ENCODE assay signal across 8 cellular contexts in the genomic region with DNA sequence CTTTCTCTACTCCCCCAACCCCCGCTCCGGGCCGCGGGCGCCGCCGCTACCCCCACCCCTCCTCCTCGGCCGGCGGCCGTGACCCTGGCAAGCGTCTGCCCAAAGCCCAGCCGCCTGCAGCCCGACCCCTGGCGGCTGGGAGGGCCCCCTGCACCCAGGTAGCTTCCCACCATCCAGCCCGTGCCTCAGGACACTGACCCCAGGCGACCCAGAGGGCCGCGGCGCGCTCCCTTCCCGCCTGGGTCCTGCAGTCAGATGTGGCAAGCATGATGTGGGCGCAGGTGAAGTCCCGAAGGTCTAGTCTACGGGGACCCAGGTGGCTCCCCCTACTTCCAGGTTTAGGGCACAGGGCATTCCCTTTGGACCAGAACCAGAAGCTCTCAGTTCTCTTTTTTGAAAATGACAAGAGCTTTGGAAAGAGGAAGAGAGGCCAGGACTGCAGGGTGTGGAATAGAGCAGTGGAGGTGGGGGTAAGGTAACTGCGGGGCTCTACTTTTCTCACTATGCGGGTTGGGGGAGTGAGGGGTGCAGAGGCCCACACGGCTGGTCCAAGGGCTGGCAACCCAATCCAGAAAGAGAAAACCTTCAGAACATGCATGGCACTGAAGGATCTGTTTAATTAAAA. TPM values are rescaled to one million over a fixed set of nuclear protein-coding genes. Genes with fewer than 3 reads are reported as not detected.
DNase-seq lines count a peak whose midpoint lies in the region; ATAC-seq and TF ChIP-seq lines count a peak whose summit lies in the region.

A gene with protein sequence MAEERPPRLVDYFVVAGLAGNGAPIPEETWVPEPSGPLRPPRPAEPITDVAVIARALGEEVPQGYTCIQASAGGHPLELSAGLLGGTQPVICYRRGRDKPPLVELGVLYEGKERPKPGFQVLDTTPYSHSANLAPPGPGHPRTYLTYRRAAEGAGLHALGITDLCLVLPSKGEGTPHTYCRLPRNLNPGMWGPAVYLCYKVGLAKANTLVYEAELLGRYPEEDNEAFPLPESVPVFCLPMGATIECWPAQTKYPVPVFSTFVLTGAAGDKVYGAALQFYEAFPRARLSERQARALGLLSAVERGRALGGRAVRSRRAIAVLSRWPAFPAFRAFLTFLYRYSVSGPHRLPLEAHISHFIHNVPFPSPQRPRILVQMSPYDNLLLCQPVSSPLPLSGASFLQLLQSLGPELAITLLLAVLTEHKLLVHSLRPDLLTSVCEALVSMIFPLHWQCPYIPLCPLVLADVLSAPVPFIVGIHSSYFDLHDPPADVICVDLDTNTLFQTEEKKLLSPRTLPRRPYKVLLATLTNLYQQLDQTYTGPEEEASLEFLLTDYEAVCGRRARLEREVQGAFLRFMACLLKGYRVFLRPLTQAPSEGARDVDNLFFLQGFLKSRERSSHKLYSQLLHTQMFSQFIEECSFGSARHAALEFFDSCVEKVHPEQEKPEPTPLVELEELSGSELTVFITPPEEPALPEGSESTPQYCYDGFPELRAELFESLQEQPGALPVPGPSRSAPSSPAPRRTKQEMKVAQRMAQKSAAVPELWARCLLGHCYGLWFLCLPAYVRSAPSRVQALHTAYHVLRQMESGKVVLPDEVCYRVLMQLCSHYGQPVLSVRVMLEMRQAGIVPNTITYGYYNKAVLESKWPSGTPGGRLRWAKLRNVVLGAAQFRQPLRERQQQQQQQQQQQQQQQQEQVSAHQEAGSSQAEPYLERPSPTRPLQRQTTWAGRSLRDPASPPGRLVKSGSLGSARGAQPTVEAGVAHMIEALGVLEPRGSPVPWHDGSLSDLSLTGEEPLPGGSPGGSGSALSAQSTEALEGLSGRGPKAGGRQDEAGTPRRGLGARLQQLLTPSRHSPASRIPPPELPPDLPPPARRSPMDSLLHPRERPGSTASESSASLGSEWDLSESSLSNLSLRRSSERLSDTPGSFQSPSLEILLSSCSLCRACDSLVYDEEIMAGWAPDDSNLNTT (N-terminal part only) (minus strand): TSS at position 97 of the 625 bp plus-strand sequence. CDS start 2,344 bp downstream, outside the sequence.

- no peaks in the 10 kb centered on the region for H3K9me3 ChIP-seq in liver (ENCODE audit: control insufficient read depth in 4 of 4, low read length in 3 of 4)

- H3K36me3 Mint-ChIP-seq in activated CD4-positive, alpha-beta T cell treated with anti-CD3 and anti-CD28 coated beads, Interleukin-2, amount 10 ng/mL, durations not matched to agents 7 days and 5 days (ENCODE audit: low read depth): peaks cover 52% of the 10 kb centered on the region

- peak within 1 kb of the TSS; percentile 97 for H3K27ac Mint-ChIP-seq in activated CD4-positive, alpha-beta T cell treated with anti-CD3 and anti-CD28 coated beads, Interleukin-2, amount 10 ng/mL, durations not matched to agents 7 days and 5 days

- 10% methylated on average over 28 of the region's 28 CpGs for WGBS in liver

- ATAC-seq in HG03159 (IDR thresholded peaks at IDR 0.05; ENCODE audit: unreplicated experiment): peak; percentile 50

- CTCF ChIA-PET in activated CD4-positive, alpha-beta T cell treated with anti-CD3 and anti-CD28 coated beads, Interleukin-2, amount 10 ng/mL, durations not matched to agents 7 days and 5 days (lab: Charles Lee): interaction anchor here (0.6 to 3.9 kb wide), 19 partner anchors 9 to 490 kb away, joined by 3 to 38 read pairs (median 5); partner anchors contain the start of genes CREB3L4, CRTC2, GATAD2B and JTB

- TF ChIP-seq POLR2A in GM18951 (IDR thresholded peaks at IDR 0.05; ENCODE audit: extremely low read depth, insufficient read depth, insufficient read length): peak; percentile 53

- H3K4me3 Mint-ChIP-seq in activated CD4-positive, alpha-beta T cell treated with anti-CD3 and anti-CD28 coated beads, Interleukin-2, amount 10 ng/mL, durations not matched to agents 7 days and 5 days: peak within 1 kb of the TSS; percentile 95

- TF ChIP-seq RAD21 in liver (IDR thresholded peaks at IDR 0.05): peak; percentile 68 to 84

- H3K9ac ChIP-seq in liver (ENCODE audit: low read depth in 1 of 2, low read length in 2 of 2): peak within 1 kb of the TSS; percentile 24 to 85

- no peaks in the 10 kb centered on the region for H3K27me3 ChIP-seq in liver (ENCODE audit: control insufficient read depth in 4 of 4, insufficient read depth in 4 of 4, low read length in 3 of 4)

- POLR2A ChIA-PET in activated CD4-positive, alpha-beta T cell treated with anti-CD3 and anti-CD28 coated beads, Interleukin-2, amount 10 ng/mL, durations not matched to agents 7 days and 5 days (lab: Charles Lee): interaction anchor here (0.7 to 1.4 kb wide), 3 partner anchors 16 to 44 kb away, joined by 3 to 6 read pairs (median 4); partner anchors contain the start of genes RPS27 and SLC39A1

- peak; percentile 73 to 76 for DNase-seq in AML-193 (lab: John Stamatoyannopoulos, UW)
- DNase-seq in NCI-H460 (ENCODE audit: extremely low read depth, low read depth): peak; percentile 83
- peak; percentile 70 for DNase-seq in activated CD4-positive, alpha-beta T cell treated with anti-CD3 and anti-CD28 coated beads, Interleukin-2, amount 10 ng/mL, durations not matched to agents 7 days and 5 days
- peak; percentile 89 for DNase-seq in dermis blood vessel endothelial cell
- DNase-seq in stimulated activated CD4-positive, alpha-beta T cell treated with anti-CD3 and anti-CD28 coated beads, Interleukin-4, amount 100 ng/mL, for 24 hours: peak; percentile 79

- peak within 1 kb of the TSS; percentile 80 to 97 (median 87) for H3K4me3 ChIP-seq in liver (ENCODE audit: low read depth in 1 of 3, low read length in 3 of 3)

- H3K27ac ChIP-seq in liver (ENCODE audit: low read depth in 1 of 2, low read length in 2 of 2): peak within 1 kb of the TSS; percentile 94 to 95

- in situ Hi-C loops in GM18951 (cut with MboI; ENCODE audit: low sequenced_read_pairs, unreplicated experiment): no loop called here

- H3K27me3 Mint-ChIP-seq in activated CD4-positive, alpha-beta T cell treated with anti-CD3 and anti-CD28 coated beads, Interleukin-2, amount 10 ng/mL, durations not matched to agents 7 days and 5 days: no peaks in the 10 kb centered on the region

- TF ChIP-seq CTCF in liver (IDR thresholded peaks at IDR 0.05; ENCODE audit: low read depth, low read length, missing input control): peak; percentile 96

- H3K4me1 Mint-ChIP-seq in activated CD4-positive, alpha-beta T cell treated with anti-CD3 and anti-CD28 coated beads, Interleukin-2, amount 10 ng/mL, durations not matched to agents 7 days and 5 days: peaks cover 29% of the 10 kb centered on the region

- peaks cover 14 to 38% (median 24%) of the 10 kb centered on the region in 4 donors for H3K4me1 ChIP-seq in liver (ENCODE audit: control insufficient read depth in 4 of 4, insufficient read depth in 4 of 4, low read length in 3 of 4)

- H3K36me3 ChIP-seq in liver (ENCODE audit: control insufficient read depth in 4 of 4, insufficient read depth in 3 of 4, low read depth in 1 of 4, low read length in 3 of 4): peaks cover 11 to 36% (median 21%) of the 10 kb centered on the region in 4 donors

- no peaks in the 10 kb centered on the region for H3K9me3 Mint-ChIP-seq in activated CD4-positive, alpha-beta T cell treated with anti-CD3 and anti-CD28 coated beads, Interleukin-2, amount 10 ng/mL, durations not matched to agents 7 days and 5 days

TF ChIP-seq in liver, 16 proteins besides CTCF, POLR2A, EP300 and RAD21:
- peak; percentile 71 for TF ChIP-seq SP1 (IDR thresholded peaks at IDR 0.05)
- peak; percentile 87 to 97 for TF ChIP-seq RXRA (IDR thresholded peaks at IDR 0.05)
- TF ChIP-seq NR2F2 (IDR thresholded peaks at IDR 0.05): peak; percentile 31
- no peak for TF ChIP-seq JUND (IDR thresholded peaks at IDR 0.05)
- no peak for TF ChIP-seq GABPA (IDR thresholded peaks at IDR 0.05 in 1 of 2, conservative IDR thresholded peaks at IDR 0.05 in 1 of 2)
- TF ChIP-seq HNF4G (IDR thresholded peaks at IDR 0.05): peak; percentile 19
- no peak for TF ChIP-seq REST (IDR thresholded peaks at IDR 0.05)
- TF ChIP-seq HNF4A (conservative IDR thresholded peaks at IDR 0.05): peak; percentile 15 to 39
TF ChIP-seq in liver: peak in this region for 5.

RNA-seq across cellular contexts. Expression of the gene that starts here (rescaled TPM):
- 18.8 and 26.2 TPM in 2 replicates for total RNA-seq in NCI-H460 (2014; rRNA removed; shearing (Covaris generic))
- 116 and 133 TPM in 2 replicates for polyA plus RNA-seq in NCI-H460 (2014; cell fraction: nucleus; rRNA removed)
- total RNA-seq in activated CD4-positive, alpha-beta T cell treated with anti-CD3 and anti-CD28 coated beads, Interleukin-2, amount 10 ng/mL, durations not matched to agents 7 days and 5 days: 100 to 1,000 TPM; 165 to 180 TPM
- total RNA-seq in dermis blood vessel endothelial cell (17.3 and 18.0 TPM in 2 replicates), liver (10 to 100 TPM; 13.1 to 27.2 TPM)
- polyA plus RNA-seq in liver: 10 to 100 TPM in 1 of 2 donors, 1 to 10 TPM in 1; 9.7 to 10.1 TPM

Comparison
In these comparisons a context has a peak if more than half of its experiments do, and no peak if none do; other contexts are left out.
1. Peak in every context shown above with its lines: DNase-seq, ATAC-seq, H3K4me3 ChIP-seq and H3K27ac ChIP-seq.